Comparison of ENCODE assay signal across 14 cellular contexts in the genomic region with DNA sequence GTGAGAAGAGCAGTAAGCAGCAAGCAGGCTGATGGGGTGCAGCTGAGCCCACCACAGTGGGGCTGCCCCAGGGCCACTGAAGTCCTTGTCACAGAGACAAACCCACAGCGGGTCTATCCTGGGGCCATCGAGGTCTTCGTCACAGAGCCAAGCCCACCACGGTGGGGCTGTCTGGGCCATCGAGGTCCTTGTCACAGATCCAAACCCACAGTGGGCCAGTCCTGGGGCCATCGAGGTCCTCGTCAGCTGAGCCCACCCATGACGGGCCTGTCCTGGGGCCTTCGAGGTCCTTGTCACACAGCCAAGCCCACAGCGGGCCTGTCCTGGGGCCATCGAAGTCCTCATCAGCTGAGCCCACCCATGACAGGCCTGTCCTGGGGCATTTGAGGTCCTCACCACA.
DNase-seq lines count a peak whose midpoint lies in the region; ATAC-seq and TF ChIP-seq lines count a peak whose summit lies in the region.
"Had no signal": no experiment of that assay in that cellular context is flagged by ENCODE, and none has a peak within 500 bp of the region (broad histone marks: within the 10 kb centered on the region; RNA-seq: fewer than 3 reads in every experiment).

No MANE protein-coding gene starts in this region.

- H3K14ac ChIP-seq in H9 (ENCODE audit: insufficient read depth, low read length) = no peak overlapping the region

- no peak overlapping the region for H3K4me2 ChIP-seq in H9 (ENCODE audit: insufficient read depth, insufficient read length, low read length)
- H3K4me2 ChIP-seq: BLaER1, GM23338 had no signal

- H3K9me3 ChIP-seq in H9 (ENCODE audit: control insufficient read depth, low read depth, low read length) (peaks cover 13% of the 10 kb centered on the region), spleen (peaks cover 0 to 38% (median 9%) of the 10 kb centered on the region in 8 donors)
- H3K9me3 ChIP-seq: Caco-2 had no signal

- H3K4me3 Mint-ChIP-seq in CD14-positive monocyte (no peak overlapping the region), H9 (no peak overlapping the region)
- H3K4me3 Mint-ChIP-seq in naive thymus-derived CD8-positive, alpha-beta T cell = peak overlapping the region in 3 of 10 donors; percentile 54 to 71 (median 60)
- H3K4me3 Mint-ChIP-seq: GM23338, HFFc6 had no signal

- H3K79me1 ChIP-seq in H9 (ENCODE audit: insufficient read depth, low read depth, low read length, poor library complexity, severe bottlenecking) = no peaks in the 10 kb centered on the region

- H2BK15ac ChIP-seq in H9 (ENCODE audit: low read depth, low read length) = no peak overlapping the region

- WGBS in H9 (ENCODE audit: extremely low coverage, insufficient read length, low lambda C conversion rate) = no CpG with 5 or more reads among the region's 11 CpGs
- WGBS in spleen, 5 donors = 77 to 85% (median 82%) methylated on average over 10 to 11 of the region's 11 CpGs

- no peak overlapping the region for H3K27ac ChIP-seq in H9 (ENCODE audit: insufficient read length, low read depth, low read length)
- no peak overlapping the region for H3K27ac ChIP-seq in spleen
- H3K27ac ChIP-seq: BLaER1 had no signal

- H3K4me1 Mint-ChIP-seq in CD14-positive monocyte = no peaks in the 10 kb centered on the region
- peaks cover 0 to 7% of the 10 kb centered on the region in 2 experiments; a peak in 3 of 4 replicates for H3K4me1 Mint-ChIP-seq in H9
- peaks cover 10 to 35% (median 24%) of the 10 kb centered on the region in 4 donors for H3K4me1 Mint-ChIP-seq in naive thymus-derived CD8-positive, alpha-beta T cell
- H3K4me1 Mint-ChIP-seq: GM23338 had no signal

- no peak overlapping the region for H3K56ac ChIP-seq in H9 (ENCODE audit: insufficient read length, low read depth, low read length)

- H3K36me3 Mint-ChIP-seq in CD14-positive monocyte (no peaks in the 10 kb centered on the region), H9 (ENCODE audit: insufficient read depth in 1 of 3, low read depth in 3 of 3) (peaks cover 4 to 12% (median 11%) of the 10 kb centered on the region in 3 experiments)
- peaks cover 0 to 4% (median 0%) of the 10 kb centered on the region in 3 donors for H3K36me3 Mint-ChIP-seq in naive thymus-derived CD8-positive, alpha-beta T cell

- H3K4ac ChIP-seq in H9 (ENCODE audit: low read depth, low read length) = no peak overlapping the region

- H4K20me1 ChIP-seq in H9 (ENCODE audit: control insufficient read depth, insufficient read depth, insufficient read length) = no peaks in the 10 kb centered on the region
- H4K20me1 ChIP-seq: BLaER1 had no signal

- DNase-seq in CD14-positive monocyte (ENCODE audit: low spot score) = peak; percentile 37
- DNase-seq in H9 = no peak
- no peak for DNase-seq in naive thymus-derived CD8-positive, alpha-beta T cell
- DNase-seq in spleen = peak; percentile 47
- no peak for DNase-seq in NCI-H1930 (lab: John Stamatoyannopoulos, UW)
- no peak for DNase-seq in hypothalamus (lab: John Stamatoyannopoulos, UW)
- DNase-seq in stimulated activated CD4-positive, alpha-beta T cell treated with anti-CD3 and anti-CD28 coated beads, Interleukin-15, amount 100 ng/mL, for 24 hours = no peak
- DNase-seq: 8988T, Caco-2, HFFc6, IMR-90 had no signal

- H4K5ac ChIP-seq in H9 (ENCODE audit: insufficient read length, low read depth, low read length) = no peak overlapping the region

- no peak overlapping the region for H2AFZ ChIP-seq in H9 (ENCODE audit: low read length)
- H2AFZ ChIP-seq: GM23338 had no signal

- no peaks in the 10 kb centered on the region for H3K79me2 ChIP-seq in H9 (ENCODE audit: insufficient read depth, low read length)

- POLR2A ChIA-PET in naive thymus-derived CD8-positive, alpha-beta T cell (lab: Charles Lee) = no interaction called here

- no peak overlapping the region for H4K91ac ChIP-seq in H9 (ENCODE audit: insufficient read length, low read depth, low read length)

- peaks cover 0 to 2% (median 2%) of the 10 kb centered on the region in 7 donors for H3K9me3 Mint-ChIP-seq in CD14-positive monocyte
- peaks cover 10 to 12% of the 10 kb centered on the region in 2 experiments for H3K9me3 Mint-ChIP-seq in H9
- H3K9me3 Mint-ChIP-seq in naive thymus-derived CD8-positive, alpha-beta T cell = peaks cover 0 to 6% (median 0%) of the 10 kb centered on the region in 9 donors
- H3K9me3 Mint-ChIP-seq: GM23338 had no signal

- H3K18ac ChIP-seq in H9 (ENCODE audit: insufficient read length, low read depth, low read length) = peak overlapping the region; percentile 12

- H2AK5ac ChIP-seq in H9 (ENCODE audit: insufficient read length, low read length) = no peak overlapping the region

- no peak overlapping the region for H2BK5ac ChIP-seq in H9 (ENCODE audit: insufficient read length, low read length)

- H3K9ac ChIP-seq in H9 (ENCODE audit: extremely low read depth, insufficient read length, low read length) = no peak overlapping the region
- H3K9ac ChIP-seq: BLaER1 had no signal

- no peak for TF ChIP-seq POLR2A in spleen (IDR thresholded peaks at IDR 0.05)

- ATAC-seq in naive thymus-derived CD8-positive, alpha-beta T cell = peak in 1 of 2 donors; percentile 65
- ATAC-seq: GM23338, HCT116 had no signal

- H3K27me3 ChIP-seq in H9 (ENCODE audit: insufficient read depth, low read length) (no peaks in the 10 kb centered on the region), spleen (replicated peaks in 1 of 7) (peaks cover 0 to 25% (median 0%) of the 10 kb centered on the region in 7 donors)
- H3K27me3 ChIP-seq: BLaER1 had no signal

- H3T11ph ChIP-seq in H9 (ENCODE audit: low read length) = no peak overlapping the region

- no peak overlapping the region for H3K4me3 ChIP-seq in spleen
- H3K4me3 ChIP-seq: BLaER1, GM23338 had no signal

- no peak overlapping the region for H2BK120ac ChIP-seq in H9 (ENCODE audit: low read depth, low read length, poor library complexity, severe bottlenecking)

- TF ChIP-seq CTCF in CD14-positive monocyte (IDR thresholded peaks at IDR 0.05) = no peak
- no peak for TF ChIP-seq CTCF in H9 (conservative IDR thresholded peaks at IDR 0.05)
- TF ChIP-seq CTCF in spleen (IDR thresholded peaks at IDR 0.05 in 8 of 11, conservative IDR thresholded peaks at IDR 0.05 in 3 of 11) = no peak

- no peak overlapping the region for H3K27ac Mint-ChIP-seq in CD14-positive monocyte
- H3K27ac Mint-ChIP-seq in H9 = no peak overlapping the region
- peak overlapping the region in 8 of 10 donors; percentile 63 to 91 (median 90) for H3K27ac Mint-ChIP-seq in naive thymus-derived CD8-positive, alpha-beta T cell
- H3K27ac Mint-ChIP-seq: GM23338, HFFc6 had no signal

- H3K4me1 ChIP-seq in H9 (ENCODE audit: insufficient read depth, low read length) (no peaks in the 10 kb centered on the region), spleen (no peaks in the 10 kb centered on the region)
- H3K4me1 ChIP-seq: Caco-2 had no signal

- no peak overlapping the region for H2BK20ac ChIP-seq in H9 (ENCODE audit: low read depth, low read length, poor library complexity, severe bottlenecking)

- H4K8ac ChIP-seq in H9 (replicated peaks; ENCODE audit: insufficient read length, low read depth, low read length) = no peak overlapping the region

- H3K27me3 Mint-ChIP-seq in CD14-positive monocyte (ENCODE audit: low read depth in 3 of 3) (peaks cover 9 to 12% (median 11%) of the 10 kb centered on the region in 3 donors), H9 (ENCODE audit: low read depth) (peaks cover 6% of the 10 kb centered on the region)
- no peaks in the 10 kb centered on the region for H3K27me3 Mint-ChIP-seq in naive thymus-derived CD8-positive, alpha-beta T cell

- H2BK12ac ChIP-seq in H9 (ENCODE audit: insufficient read length, low read depth, low read length) = no peak overlapping the region

- no peak overlapping the region for H3K23ac ChIP-seq in H9 (ENCODE audit: insufficient read length, low read depth, low read length)

- H3K36me3 ChIP-seq in spleen = no peaks in the 10 kb centered on the region
- H3K36me3 ChIP-seq: BLaER1 had no signal

- intact Hi-C loops in CD14-positive monocyte (cut with micrococcal nuclease) = no loop called here
- intact Hi-C loops in spleen (cut with DNase I; ENCODE audit: low total_unique reads) = no loop called here

- no peaks in the 10 kb centered on the region for H3K23me2 ChIP-seq in H9 (ENCODE audit: insufficient read length, low read depth, low read length, poor library complexity, severe bottlenecking)

Comparison
In these comparisons a context has a peak if more than half of its experiments do, and no peak if none do; other contexts are left out.
1. DNase-seq: peak in CD14-positive monocyte (single experiment) and spleen (single experiment); none in H9 (single experiment), naive thymus-derived CD8-positive, alpha-beta T cell (0 of 10), NCI-H1930 (0 of 2), hypothalamus (0 of 51) and stimulated activated CD4-positive, alpha-beta T cell treated with anti-CD3 and anti-CD28 coated beads, Interleukin-15, amount 100 ng/mL, for 24 hours (single experiment).
2. H3K27ac Mint-ChIP-seq: peak in naive thymus-derived CD8-positive, alpha-beta T cell (8 of 10); none in CD14-positive monocyte (0 of 7) and H9 (0 of 3).